Comparison of ENCODE assay signal across 32 cellular contexts in the genomic region with DNA sequence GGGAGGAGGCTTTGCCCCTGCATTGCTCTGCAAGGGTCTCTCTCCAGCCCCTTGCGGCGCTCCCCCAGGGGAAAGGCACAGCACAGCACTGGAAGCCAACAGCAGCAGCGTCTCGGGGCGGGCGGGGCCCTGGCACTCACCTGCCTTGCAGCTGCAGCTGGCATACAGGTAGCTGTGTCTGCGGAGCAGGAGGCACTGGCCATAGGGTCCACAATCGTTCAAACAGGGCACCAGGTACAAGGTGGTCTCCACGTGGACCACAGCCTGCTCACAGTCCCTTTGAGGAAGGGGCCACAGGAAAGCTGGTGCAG.
"Had no signal": no experiment of that assay in that cellular context is flagged by ENCODE, and none has a peak within 500 bp of the region (broad histone marks: within the 10 kb centered on the region; RNA-seq: fewer than 3 reads in every experiment).

No MANE protein-coding gene starts in this region.

- ATAC-seq: activated naive CD4-positive, alpha-beta T cell treated with anti-CD3 and anti-CD28 coated beads, Interleukin-2, amount 50 U/mL, for 72 hours; activated naive CD8-positive, alpha-beta T cell treated with anti-CD3 and anti-CD28 coated beads, Interleukin-2, amount 50 U/mL, for 24 hours; activated T-cell treated with anti-CD3 and anti-CD28 coated beads, Interleukin-2, amount 50 U/mL, for 4 hours; activated T-cell treated with anti-CD3 and anti-CD28 coated beads, Interleukin-2, amount 50 U/mL, for 72 hours; activated T-helper 17 cell treated with anti-CD3 and anti-CD28 coated beads, Interleukin-2, amount 50 U/mL, for 72 hours; body of pancreas had no signal

- H3K27ac ChIP-seq: adrenal gland, ascending aorta, body of pancreas, brain microvascular endothelial cell, breast epithelium, cardiac muscle cell had no signal

- H3K27me3 ChIP-seq: adrenal gland, ascending aorta, body of pancreas, brain microvascular endothelial cell, breast epithelium, cardiac muscle cell had no signal

- FAIRE-seq: astrocyte, bronchial epithelial cell had no signal

- DNase-seq: activated effector memory CD4-positive, alpha-beta T cell treated with anti-CD3 and anti-CD28 coated beads, Interleukin-2, amount 50 U/mL, for 16 hours; activated effector memory CD4-positive, alpha-beta T cell treated with Interleukin-2 at 50 U/mL for 16 hours; activated gamma-delta T cell; activated gamma-delta T cell treated with Interleukin-2 at 50 U/mL for 16 hours; activated naive CD4-positive, alpha-beta T cell; activated naive CD4-positive, alpha-beta T cell treated with anti-CD3 and anti-CD28 coated beads for 36 hours; activated naive CD4-positive, alpha-beta T cell treated with anti-CD3 and anti-CD28 coated beads, Interleukin-2, amount 10 ng/mL, durations not matched to agents 7 days and 5 days; activated naive CD4-positive, alpha-beta T cell treated with anti-CD3 and anti-CD28 coated beads, Interleukin-2, amount 50 U/mL, for 16 hours; activated naive CD4-positive, alpha-beta T cell treated with Interleukin-2 at 50 U/mL for 16 hours; activated naive CD8-positive, alpha-beta T cell treated with anti-CD3 and anti-CD28 coated beads for 36 hours; activated naive CD8-positive, alpha-beta T cell treated with anti-CD3 and anti-CD28 coated beads, Interleukin-2, amount 10 ng/mL, durations not matched to agents 7 days and 5 days; activated naive CD8-positive, alpha-beta T cell treated with anti-CD3 and anti-CD28 coated beads, Interleukin-2, amount 50 U/mL, for 24 hours; activated T-cell treated with anti-CD3 and anti-CD28 coated beads, Interleukin-2, amount 50 U/mL, for 1 hour; activated T-cell treated with anti-CD3 and anti-CD28 coated beads, Interleukin-2, amount 50 U/mL, for 24 hours; activated T-cell treated with anti-CD3 and anti-CD28 coated beads, Interleukin-2, amount 50 U/mL, for 4 hours; activated T-cell treated with anti-CD3 and anti-CD28 coated beads, Interleukin-2, amount 50 U/mL, for 48 hours; activated T-cell treated with anti-CD3 and anti-CD28 coated beads, Interleukin-2, amount 50 U/mL, for 72 hours; adrenal gland; amniotic stem cell; amygdala; anterior cingulate cortex; brain microvascular endothelial cell; central memory CD4-positive, alpha-beta T cell; cerebellar nuclear complex had no signal

- H3K4me3 ChIP-seq: adrenal gland, ascending aorta, body of pancreas, breast epithelium, cardiac muscle cell had no signal

- H3K9me3 ChIP-seq: adrenal gland, ascending aorta, body of pancreas, breast epithelium had no signal

- H3K36me3 ChIP-seq: breast epithelium had no signal
